Comparison of ENCODE assay signal across 8 cellular contexts in genomic region chrX:70033348-70033747, GRCh38. TPM values are rescaled to one million over a fixed set of nuclear protein-coding genes. Genes with fewer than 3 reads are reported as not detected.
DNase-seq lines count a peak whose midpoint lies in the region; ATAC-seq and TF ChIP-seq lines count a peak whose summit lies in the region.

No MANE protein-coding gene starts in this region.

- intact Hi-C loops in ascending aorta (cut with DNase I) (no loop called here), right lobe of liver (cut with DNase I) (loop anchor here (10.0 kb wide), 1 partner anchor 61 kb away; no protein-coding TSS in a partner anchor)

- H3K9me3 ChIP-seq in ascending aorta, result no peaks in the 10 kb centered on the region
- H3K9me3 ChIP-seq in right lobe of liver, result no peaks in the 10 kb centered on the region

- H3K4me1 ChIP-seq in ascending aorta (no peaks in the 10 kb centered on the region), right lobe of liver (peaks cover 0 to 5% (median 0%) of the 10 kb centered on the region in 4 donors)

- no peak for TF ChIP-seq POLR2A in right lobe of liver (IDR thresholded peaks at IDR 0.05)

- DNase-seq in NCI-H345 (lab: John Stamatoyannopoulos, UW) (peak; percentile 14), NCI-H345 treated with DMSO at 0.1 percent for 48 hours (lab: John Stamatoyannopoulos, UW; ENCODE audit: unreplicated experiment) (no peak), NAMALWA (ENCODE audit: low spot score) (peak; percentile 58), ascending aorta (ENCODE audit: low spot score in 2 of 2) (no peak), right lobe of liver (peak in 1 of 3 donors; percentile 29), epidermal melanocyte (ENCODE audit: insufficient read length, low spot score) (no peak)

- 57% methylated on average over 6 of the region's 8 CpGs for whole genome bisulfite sequencing in right lobe of liver (ENCODE audit: insufficient coverage, low coverage, low lambda C conversion rate, missing lambda C conversion rate)

- H3K36me3 ChIP-seq in ascending aorta (no peaks in the 10 kb centered on the region), right lobe of liver (no peaks in the 10 kb centered on the region)

- H3K27ac ChIP-seq in ascending aorta, result no peak overlapping the region
- H3K27ac ChIP-seq in right lobe of liver, result no peak overlapping the region

- H3K4me3 ChIP-seq in ascending aorta (no peak overlapping the region), right lobe of liver (no peak overlapping the region)

- ATAC-seq in GM21423 (IDR thresholded peaks at IDR 0.05; ENCODE audit: unreplicated experiment) (peak; percentile 70), right lobe of liver (peak; percentile 52 to 66 (median 56)), HG02840 (IDR thresholded peaks at IDR 0.05; ENCODE audit: low FRiP score, unreplicated experiment) (no peak)

- no peaks in the 10 kb centered on the region for H3K27me3 ChIP-seq in ascending aorta
- H3K27me3 ChIP-seq in right lobe of liver, result no peaks in the 10 kb centered on the region

- TF ChIP-seq CTCF in ascending aorta (IDR thresholded peaks at IDR 0.05), result peak in 2 of 3 experiments; percentile 34 to 53
- peak; percentile 38 to 55 (median 54) for TF ChIP-seq CTCF in right lobe of liver (IDR thresholded peaks at IDR 0.05)

RNA-seq across cellular contexts. Expression of gene AWAT2, which starts 16.4 kb away (rescaled TPM):
- total RNA-seq in ascending aorta (not detected), right lobe of liver (not detected)

RNA-seq across cellular contexts. Expression of gene OTUD6A, which starts 28.9 kb away (rescaled TPM):
- total RNA-seq in ascending aorta, result not detected
- total RNA-seq in right lobe of liver, result not detected

Comparison
In these comparisons a context has a peak if more than half of its experiments do, and no peak if none do; other contexts are left out.
1. DNase-seq: peak in NCI-H345 (single experiment) and NAMALWA (single experiment); none in NCI-H345 treated with DMSO at 0.1 percent for 48 hours (single experiment), ascending aorta (0 of 2) and epidermal melanocyte (single experiment).